Comparison of ENCODE assay signal across 31 cellular contexts in the genomic region with DNA sequence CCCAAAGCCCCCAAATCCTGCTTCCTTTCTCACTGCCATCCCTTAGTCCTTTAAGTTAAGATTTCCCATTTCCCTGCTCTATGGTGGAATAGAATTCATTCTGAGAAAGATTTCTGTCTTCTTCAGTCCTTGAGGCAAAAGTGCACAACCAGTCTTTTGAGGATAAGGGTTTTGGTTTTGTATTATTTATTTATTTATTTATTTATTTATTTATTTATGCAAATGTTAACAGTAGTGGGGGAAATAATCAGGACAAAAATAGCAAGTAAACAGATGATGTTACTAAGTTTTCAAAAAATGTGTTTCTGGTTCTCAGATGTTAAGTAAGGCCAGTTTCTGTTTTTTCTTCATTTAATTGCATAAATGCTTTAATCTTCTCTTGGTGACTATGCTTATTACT.
"Had no signal": no experiment of that assay in that cellular context is flagged by ENCODE, and none has a peak within 500 bp of the region (broad histone marks: within the 10 kb centered on the region; RNA-seq: fewer than 3 reads in every experiment).

No MANE protein-coding gene starts in this region.

- H3K9me3 Mint-ChIP-seq: naive B cell; nephron progenitor cell; neural crest cell; stimulated activated memory B cell treated with anti-CD40 and anti-IgM and Interleukin-4, amounts not matched to agents 10 μg/mL and 1 μg/mL and 100 μg/mL, for 72 hours; stimulated activated naive CD8-positive, alpha-beta T cell treated with anti-CD3 and anti-CD28 coated beads, Interleukin-15, amount 100 ng/mL, for 72 hours; type B pancreatic cell had no signal

- H3K27ac Mint-ChIP-seq: naive B cell; nephron progenitor cell; progenitor cell of endocrine pancreas; stimulated activated memory B cell treated with anti-CD40 and anti-IgM and Interleukin-4, amounts not matched to agents 10 μg/mL and 1 μg/mL and 100 μg/mL, for 72 hours; stimulated activated naive CD8-positive, alpha-beta T cell treated with anti-CD3 and anti-CD28 coated beads, Interleukin-15, amount 100 ng/mL, for 72 hours; type B pancreatic cell had no signal

- FAIRE-seq: pancreas had no signal

- H3K4me1 ChIP-seq: pancreas, psoas muscle, right lobe of liver, sigmoid colon, suprapubic skin, testis, tibial artery, upper lobe of right lung, uterus had no signal

- H3K27me3 Mint-ChIP-seq: naive B cell; naive thymus-derived CD8-positive, alpha-beta T cell; progenitor cell of endocrine pancreas; stimulated activated memory B cell treated with anti-CD40 and anti-IgM and Interleukin-4, amounts not matched to agents 10 μg/mL and 1 μg/mL and 100 μg/mL, for 72 hours; stimulated activated naive CD8-positive, alpha-beta T cell treated with anti-CD3 and anti-CD28 coated beads, Interleukin-15, amount 100 ng/mL, for 72 hours; type B pancreatic cell had no signal

- ATAC-seq: naive thymus-derived CD8-positive, alpha-beta T cell; pancreas; psoas muscle; right cardiac atrium; right lobe of liver; stimulated activated memory B cell treated with anti-CD40 and anti-IgM and Interleukin-4, amounts not matched to agents 10 μg/mL and 1 μg/mL and 100 μg/mL, for 72 hours; stimulated activated naive CD8-positive, alpha-beta T cell treated with anti-CD3 and anti-CD28 coated beads, Interleukin-15, amount 100 ng/mL, for 72 hours; stimulated activated naive CD8-positive, alpha-beta T cell treated with anti-CD3 and anti-CD28 coated beads, Interleukin-15, Interleukin-2, amounts not matched to agents 100 U/mL and 50 U/mL, for 24 hours; upper lobe of right lung had no signal

- H3K36me3 ChIP-seq: pancreas, right lobe of liver, uterus had no signal

- H3K4me3 Mint-ChIP-seq: naive B cell; naive thymus-derived CD8-positive, alpha-beta T cell; nephron progenitor cell; neural crest cell; stimulated activated memory B cell treated with anti-CD40 and anti-IgM and Interleukin-4, amounts not matched to agents 10 μg/mL and 1 μg/mL and 100 μg/mL, for 72 hours; stimulated activated naive CD8-positive, alpha-beta T cell treated with anti-CD3 and anti-CD28 coated beads, Interleukin-15, amount 100 ng/mL, for 72 hours; type B pancreatic cell had no signal

- H3K4me3 ChIP-seq: pancreas, psoas muscle, right lobe of liver, sigmoid colon, smooth muscle cell, spleen, suprapubic skin, testis, tibial artery, transverse colon, upper lobe of right lung, uterus had no signal

- H3K4me2 ChIP-seq: smooth muscle cell had no signal

- H3K4me1 Mint-ChIP-seq: nephron progenitor cell, neural crest cell had no signal

- H3K27ac ChIP-seq: pancreas, psoas muscle, right lobe of liver, sigmoid colon, spleen, suprapubic skin, testis, tibial artery, transverse colon, upper lobe of right lung, uterus had no signal

- H3K27me3 ChIP-seq: neutrophil, pancreas, right lobe of liver, sigmoid colon, spleen, suprapubic skin, testis, tibial artery, transverse colon, upper lobe of right lung, uterus had no signal

- H3K9me3 ChIP-seq: neutrophil, pancreas, psoas muscle, right lobe of liver, sigmoid colon, suprapubic skin, testis, tibial artery, transverse colon, upper lobe of right lung, uterus had no signal

- DNase-seq: naive B cell; naive thymus-derived CD8-positive, alpha-beta T cell; nephron progenitor cell; nucleus accumbens; pancreas; psoas muscle; right cardiac atrium; right lobe of liver; sigmoid colon; spleen; stimulated activated CD4-positive, alpha-beta T cell treated with anti-CD3 and anti-CD28 coated beads, Interleukin-12 subunit alpha, Interleukin-12 subunit beta, amount 100 ng/mL, for 4 hours; stimulated activated CD4-positive, alpha-beta T cell treated with anti-CD3 and anti-CD28 coated beads, Interleukin-1b, Interleukin-23, amount 100 ng/mL, for 48 hours; stimulated activated CD4-positive, alpha-beta T cell treated with anti-CD3 and anti-CD28 coated beads, Interleukin-4, amount 100 ng/mL, for 1 hour; stimulated activated CD4-positive, alpha-beta T cell treated with anti-CD3 and anti-CD28 coated beads, Interleukin-4, amount 100 ng/mL, for 4 hours; stimulated activated CD8-positive, alpha-beta memory T cell treated with anti-CD3 and anti-CD28 coated beads, Interleukin-4, amount 100 ng/mL, for 48 hours; stimulated activated naive CD4-positive, alpha-beta T cell; stimulated activated naive CD8-positive, alpha-beta T cell treated with anti-CD3 and anti-CD28 coated beads, Interleukin-15, amount 100 ng/mL, for 72 hours; stimulated activated naive CD8-positive, alpha-beta T cell treated with anti-CD3 and anti-CD28 coated beads, Interleukin-15, Interleukin-2, amounts not matched to agents 100 U/mL and 50 U/mL, for 24 hours; substantia nigra; testis; tibial artery; transverse colon; upper lobe of right lung; uterus had no signal
